In genomic region chr1:234727018-234727757, GRCh38 we compare ENCODE assay signal across 8 cellular contexts.
A peak's percentile ranks its signal among the peaks of the same experiment; 100 is the strongest.
DNase-seq lines count a peak whose midpoint lies in the region; ATAC-seq and TF ChIP-seq lines count a peak whose summit lies in the region.

No MANE protein-coding gene starts in this region.

- POLR2A ChIA-PET in RWPE1 (lab: Yijun Ruan, JAX; ENCODE audit: low non-redundant PET): no interaction called here

- 64 to 71% (median 65%) methylated on average over 7 of the region's 7 CpGs for WGBS in psoas muscle, 3 donors

- DNase-seq in SIG-M5 treated with dmso at 0.1 percent for 504 hours (lab: John Stamatoyannopoulos, UW; ENCODE audit: unreplicated experiment) (peak; percentile 84), SIG-M5 (lab: John Stamatoyannopoulos, UW) (no peak), NCI-H82 (lab: John Stamatoyannopoulos, UW) (peak; percentile 83), dermis blood vessel endothelial cell (peak; percentile 18), psoas muscle (no peak), RWPE1 (ENCODE audit: low spot score) (no peak)
- no peak for DNase-seq in stimulated activated CD4-positive, alpha-beta T cell treated with anti-CD3 and anti-CD28 coated beads, Interleukin-2, amount 100 ng/mL, for 48 hours

- no peak for TF ChIP-seq CTCF in psoas muscle (IDR thresholded peaks at IDR 0.05)
- no peak for TF ChIP-seq CTCF in RWPE1 (conservative IDR thresholded peaks at IDR 0.05; ENCODE audit: low read depth)

- ATAC-seq in psoas muscle: no peak
- no peak for ATAC-seq in HG02610 (IDR thresholded peaks at IDR 0.05; ENCODE audit: unreplicated experiment)

- no peaks in the 10 kb centered on the region for H3K27me3 ChIP-seq in psoas muscle (ENCODE audit: insufficient read depth in 3 of 3, low read length in 2 of 3)

- H3K9me3 ChIP-seq in psoas muscle: no peaks in the 10 kb centered on the region

- H3K4me3 ChIP-seq in psoas muscle: no peak overlapping the region

- intact Hi-C loops in psoas muscle (cut with DNase I): loop anchor here (2.0 to 10.0 kb wide), 5 partner anchors 46 to 348 kb away; no protein-coding TSS in a partner anchor

- H3K36me3 ChIP-seq in psoas muscle (ENCODE audit: insufficient read depth in 1 of 2, low read depth in 1 of 2): no peaks in the 10 kb centered on the region

- peaks cover 47% of the 10 kb centered on the region for H3K4me1 ChIP-seq in psoas muscle

- CTCF ChIA-PET in RWPE1 (lab: Yijun Ruan, JAX): interaction anchor here (0.5 to 0.7 kb wide), 4 partner anchors 213 to 643 kb away, joined by 3 to 4 read pairs (median 4); no protein-coding TSS in a partner anchor

- H3K27ac ChIP-seq in psoas muscle (peak overlapping the region; percentile 94), RWPE1 (no peak overlapping the region)

Comparison
In these comparisons a context has a peak if more than half of its experiments do, and no peak if none do; other contexts are left out.
1. DNase-seq: peak in SIG-M5 treated with dmso at 0.1 percent for 504 hours (single experiment), NCI-H82 (single experiment) and dermis blood vessel endothelial cell (single experiment); none in SIG-M5 (single experiment), psoas muscle (0 of 2), RWPE1 (single experiment) and stimulated activated CD4-positive, alpha-beta T cell treated with anti-CD3 and anti-CD28 coated beads, Interleukin-2, amount 100 ng/mL, for 48 hours (0 of 2).